9 cellular contexts compared by ENCODE assay signal in genomic region chr12:69059465-69060457, GRCh38.
A peak's percentile ranks its signal among the peaks of the same experiment; 100 is the strongest.
DNase-seq lines count a peak whose midpoint lies in the region; TF ChIP-seq lines count a peak whose summit lies in the region.
"Had no signal": no experiment of that assay in that cellular context is flagged by ENCODE, and none has a peak within 500 bp of the region (broad histone marks: within the 10 kb centered on the region; RNA-seq: fewer than 3 reads in every experiment).

No MANE protein-coding gene starts in this region.

- intact Hi-C loops in uterus (cut with DNase I; ENCODE audit: low total_unique reads), result no loop called here

- H3K9me3 ChIP-seq in uterus, result no peaks in the 10 kb centered on the region

- TF ChIP-seq CTCF in uterus (IDR thresholded peaks at IDR 0.05), result no peak

- DNase-seq in SKM-1 treated with dmso at 0.1 percent for 144 hours (lab: John Stamatoyannopoulos, UW; ENCODE audit: unreplicated experiment), result peak; percentile 25
- DNase-seq in SKM-1 (lab: John Stamatoyannopoulos, UW; ENCODE audit: unreplicated experiment), result no peak
- peak; percentile 13 for DNase-seq in NCI-H460 (ENCODE audit: extremely low read depth, low read depth)
- peak; percentile 57 for DNase-seq in astrocyte of the hippocampus (ENCODE audit: low read depth, low spot score)
- DNase-seq in renal cortical epithelial cell (ENCODE audit: low read depth), result peak; percentile 96
- DNase-seq in H7, result no peak
- DNase-seq in OCI-M2 (lab: John Stamatoyannopoulos, UW; ENCODE audit: unreplicated experiment), result no peak
- no peak for DNase-seq in uterus

- no peak overlapping the region for H3K27ac ChIP-seq in uterus
- H3K27ac ChIP-seq: 22Rv1 had no signal

- H3K27me3 ChIP-seq in H7 (ENCODE audit: control insufficient read depth, insufficient read depth, low read length) (no peaks in the 10 kb centered on the region), uterus (no peaks in the 10 kb centered on the region)

- no peak overlapping the region for H3K4me3 ChIP-seq in H7 (ENCODE audit: insufficient read depth, low read depth, low read length)
- H3K4me3 ChIP-seq in uterus, result no peak overlapping the region

- H3K36me3 ChIP-seq in H7 (replicated peaks; ENCODE audit: control insufficient read depth, insufficient read depth, low read length) (no peaks in the 10 kb centered on the region), uterus (no peaks in the 10 kb centered on the region)

- TF ChIP-seq POLR2A in uterus (IDR thresholded peaks at IDR 0.05), result no peak

- H3K4me1 ChIP-seq in uterus, result no peaks in the 10 kb centered on the region

Comparison
In these comparisons a context has a peak if more than half of its experiments do, and no peak if none do; other contexts are left out.
1. DNase-seq: peak in SKM-1 treated with dmso at 0.1 percent for 144 hours (single experiment), NCI-H460 (single experiment), astrocyte of the hippocampus (single experiment) and renal cortical epithelial cell (single experiment); none in SKM-1 (single experiment), H7 (single experiment), OCI-M2 (single experiment) and uterus (0 of 2).